Comparison of ENCODE assay signal across 1 cellular context in genomic region chr2:178114462-178114861, GRCh38.
TF ChIP-seq lines count a peak whose summit lies in the region.

No MANE protein-coding gene starts in this region.

TF ChIP-seq in GM12878, 131 proteins besides CTCF, POLR2A, EP300 and RAD21:
- TF ChIP-seq PRDM15 (CRISPR knock-in tag; IDR thresholded peaks at IDR 0.05): no peak
- TF ChIP-seq SUZ12 (IDR thresholded peaks at IDR 0.05; ENCODE audit: unreplicated experiment): no peak
- no peak for TF ChIP-seq CREM (IDR thresholded peaks at IDR 0.05; ENCODE audit: low read depth)
- no peak for TF ChIP-seq MAX (IDR thresholded peaks at IDR 0.05; ENCODE audit: low read depth, low read length)
- TF ChIP-seq ASH2L (IDR thresholded peaks at IDR 0.05; ENCODE audit: borderline replicate concordance, low read depth): no peak
- TF ChIP-seq USF1 (IDR thresholded peaks at IDR 0.05; ENCODE audit: borderline replicate concordance, extremely low read length, insufficient read depth, low read depth, low read length): no peak
- 0 out of 2 replicates have a peak, but pooled peaks have one; percentile 28 for TF ChIP-seq HDGF (IDR thresholded peaks at IDR 0.05)
- TF ChIP-seq JUNB (IDR thresholded peaks at IDR 0.05): no peak
